14 cellular contexts compared by ENCODE assay signal in genomic region chr14:101853455-101854018, GRCh38.
DNase-seq lines count a peak whose midpoint lies in the region; TF ChIP-seq lines count a peak whose summit lies in the region.
"Had no signal": no experiment of that assay in that cellular context is flagged by ENCODE, and none has a peak within 500 bp of the region (broad histone marks: within the 10 kb centered on the region; RNA-seq: fewer than 3 reads in every experiment).

No MANE protein-coding gene starts in this region.

- no peaks in the 10 kb centered on the region for H3K9me3 Mint-ChIP-seq in activated T-cell treated with anti-CD3 and anti-CD28 coated beads, Interleukin-2, amount 50 U/mL, for 24 hours
- H3K9me3 Mint-ChIP-seq in endothelial cell (ENCODE audit: unreplicated experiment) = no peaks in the 10 kb centered on the region
- H3K9me3 Mint-ChIP-seq: H9 had no signal

- H3K27ac ChIP-seq in skeletal muscle tissue (ENCODE audit: low read depth, low read length) = no peak overlapping the region
- H3K27ac ChIP-seq: ascending aorta had no signal

- H3K4me1 Mint-ChIP-seq in activated T-cell treated with anti-CD3 and anti-CD28 coated beads, Interleukin-2, amount 50 U/mL, for 24 hours (ENCODE audit: low read depth) = peaks cover 88% of the 10 kb centered on the region
- H3K4me1 Mint-ChIP-seq in endothelial cell (ENCODE audit: unreplicated experiment) = peaks cover 17% of the 10 kb centered on the region

- H3K27ac Mint-ChIP-seq in activated T-cell treated with anti-CD3 and anti-CD28 coated beads, Interleukin-2, amount 50 U/mL, for 24 hours = peak overlapping the region; percentile 83
- peak overlapping the region; percentile 69 for H3K27ac Mint-ChIP-seq in endothelial cell (ENCODE audit: unreplicated experiment)

- peaks cover 0 to 10% (median 5%) of the 10 kb centered on the region in 3 donors for H3K36me3 ChIP-seq in skeletal muscle tissue (ENCODE audit: control insufficient read depth in 3 of 3, insufficient read depth in 3 of 3, low read length in 3 of 3)

- TF ChIP-seq CTCF in endothelial cell (IDR thresholded peaks at IDR 0.05; ENCODE audit: unreplicated experiment) = no peak

- H3K9me3 ChIP-seq in skeletal muscle tissue (ENCODE audit: control insufficient read depth in 3 of 3, low read length in 3 of 3) = no peaks in the 10 kb centered on the region
- H3K9me3 ChIP-seq: ascending aorta had no signal

- peak overlapping the region; percentile 26 to 68 (median 52) for H3K9ac ChIP-seq in skeletal muscle tissue (ENCODE audit: low read depth in 1 of 3, low read length in 3 of 3)

- peaks cover 14 to 40% (median 19%) of the 10 kb centered on the region in 3 donors for H3K4me1 ChIP-seq in skeletal muscle tissue (ENCODE audit: control insufficient read depth in 3 of 3, insufficient read depth in 3 of 3, low read length in 3 of 3)
- H3K4me1 ChIP-seq: ascending aorta had no signal

- no peaks in the 10 kb centered on the region for H3K27me3 ChIP-seq in skeletal muscle tissue (ENCODE audit: control insufficient read depth in 3 of 3, insufficient read depth in 3 of 3, low read length in 3 of 3)
- H3K27me3 ChIP-seq: ascending aorta had no signal

- peak overlapping the region in 2 of 3 donors; percentile 55 to 57 for H3K4me3 ChIP-seq in skeletal muscle tissue (ENCODE audit: low read length in 3 of 3)
- H3K4me3 ChIP-seq: ascending aorta had no signal

- H3K27me3 Mint-ChIP-seq in activated T-cell treated with anti-CD3 and anti-CD28 coated beads, Interleukin-2, amount 50 U/mL, for 24 hours = no peaks in the 10 kb centered on the region
- no peaks in the 10 kb centered on the region for H3K27me3 Mint-ChIP-seq in endothelial cell (ENCODE audit: unreplicated experiment)

- peaks cover 62% of the 10 kb centered on the region for H3K36me3 Mint-ChIP-seq in activated T-cell treated with anti-CD3 and anti-CD28 coated beads, Interleukin-2, amount 50 U/mL, for 24 hours (ENCODE audit: low read depth)
- no peaks in the 10 kb centered on the region for H3K36me3 Mint-ChIP-seq in endothelial cell (ENCODE audit: low read depth, unreplicated experiment)

- DNase-seq in activated T-cell treated with anti-CD3 and anti-CD28 coated beads, Interleukin-2, amount 50 U/mL, for 24 hours = no peak
- no peak for DNase-seq in activated T-cell treated with anti-CD3 and anti-CD28 coated beads, Interleukin-2, amount 50 U/mL, for 48 hours
- DNase-seq in MV-4-11 (lab: John Stamatoyannopoulos, UW) (peak; percentile 40), endothelial cell (ENCODE audit: low spot score) (no peak), COR-L47 (lab: John Stamatoyannopoulos, UW) (no peak), DMS 273 treated with DMSO at 0.1 percent for 48 hours (lab: John Stamatoyannopoulos, UW) (no peak), NCI-H1092 (lab: John Stamatoyannopoulos, UW) (no peak)
- DNase-seq: activated CD8-positive, alpha-beta memory T cell treated with anti-CD3 and anti-CD28 coated beads, Interleukin-2, amount 50 U/mL, for 48 hours; H9; kidney; NCI-H1048; T1000 had no signal

- H3K4me3 Mint-ChIP-seq in activated T-cell treated with anti-CD3 and anti-CD28 coated beads, Interleukin-2, amount 50 U/mL, for 24 hours = no peak overlapping the region
- no peak overlapping the region for H3K4me3 Mint-ChIP-seq in endothelial cell (ENCODE audit: unreplicated experiment)
- H3K4me3 Mint-ChIP-seq: H9 had no signal
